8 cellular contexts compared by ENCODE assay signal in the genomic region with DNA sequence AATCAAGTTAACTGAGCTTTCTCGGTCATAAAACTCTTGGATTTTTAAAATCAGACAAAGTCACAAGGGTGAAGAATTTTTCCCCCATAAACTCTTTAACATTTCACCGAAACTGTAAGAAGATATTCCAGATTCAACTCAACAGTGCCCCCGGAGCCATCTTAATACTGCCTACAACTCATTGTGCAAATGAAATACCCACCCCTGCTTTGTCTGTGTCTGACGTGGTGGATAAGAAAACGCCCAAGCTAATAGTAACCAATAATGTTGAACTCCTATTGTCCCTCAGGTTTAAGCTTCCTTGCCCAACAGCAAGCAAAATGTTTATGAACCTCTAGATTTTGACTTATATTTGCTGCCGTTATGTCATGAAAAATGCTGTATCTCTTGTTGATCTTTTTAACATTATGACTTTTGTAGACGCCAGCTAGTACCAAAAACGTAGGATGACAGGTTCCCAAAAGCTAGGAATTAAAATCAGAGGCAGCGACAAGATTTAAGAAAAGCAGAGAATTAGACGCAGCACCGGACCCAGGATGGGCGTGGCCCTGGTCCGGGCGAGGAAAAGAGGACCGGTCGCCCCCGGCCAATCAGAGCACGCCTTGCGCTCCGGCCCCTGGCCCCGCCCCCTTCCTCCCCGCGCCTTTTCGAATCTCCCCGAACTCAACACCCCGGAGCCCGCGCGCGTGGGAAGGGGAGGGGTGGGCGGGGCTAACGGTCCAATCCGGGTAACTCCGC. TPM values are rescaled to one million over a fixed set of nuclear protein-coding genes. Genes with fewer than 3 reads are reported as not detected.
A peak's percentile ranks its signal among the peaks of the same experiment; 100 is the strongest.
DNase-seq lines count a peak whose midpoint lies in the region; ATAC-seq and TF ChIP-seq lines count a peak whose summit lies in the region.

No MANE protein-coding gene starts in this region.

- no peaks in the 10 kb centered on the region for H3K27me3 Mint-ChIP-seq in activated CD4-positive, alpha-beta T cell treated with anti-CD3 and anti-CD28 coated beads for 36 hours
- H3K27me3 Mint-ChIP-seq in chondrocyte (ENCODE audit: low read depth) = no peaks in the 10 kb centered on the region

- peak; percentile 10 for TF ChIP-seq CTCF in AG09309 (IDR thresholded peaks at IDR 0.05; ENCODE audit: control insufficient read depth, insufficient read depth, low read depth, low read length, missing control alignments)
- peak; percentile 63 for TF ChIP-seq CTCF in chondrocyte (IDR thresholded peaks at IDR 0.05)

- H3K27ac Mint-ChIP-seq in activated CD4-positive, alpha-beta T cell treated with anti-CD3 and anti-CD28 coated beads for 36 hours = peak overlapping the region; percentile 59
- H3K27ac Mint-ChIP-seq in chondrocyte (ENCODE audit: unreplicated experiment) = peak overlapping the region; percentile 92

- peak overlapping the region; percentile 46 for H3K4me3 ChIP-seq in AG09309 (ENCODE audit: control insufficient read depth, low read depth, low read length)

- peak; percentile 70 for ATAC-seq in HG03439 (IDR thresholded peaks at IDR 0.05; ENCODE audit: unreplicated experiment)
- peak; percentile 79 for ATAC-seq in activated CD4-positive, alpha-beta T cell treated with anti-CD3 and anti-CD28 coated beads for 36 hours

- H3K9me3 Mint-ChIP-seq in activated CD4-positive, alpha-beta T cell treated with anti-CD3 and anti-CD28 coated beads for 36 hours (ENCODE audit: low read depth) = no peaks in the 10 kb centered on the region
- no peaks in the 10 kb centered on the region for H3K9me3 Mint-ChIP-seq in chondrocyte (ENCODE audit: low read depth)

- CTCF ChIA-PET in activated CD4-positive, alpha-beta T cell treated with anti-CD3 and anti-CD28 coated beads for 36 hours (lab: Charles Lee) = interaction anchor here (1.2 to 15.6 kb wide), 4 partner anchors 10 to 93 kb away, joined by 5 to 257 read pairs (median 30); a partner anchor contains a TSS

- POLR2A ChIA-PET in activated CD4-positive, alpha-beta T cell treated with anti-CD3 and anti-CD28 coated beads for 36 hours (lab: Charles Lee) = interaction anchor here (0.6 to 1.3 kb wide), 8 partner anchors 8 to 99 kb away, joined by 3 to 6 read pairs (median 4); a partner anchor contains a TSS

- peaks cover 25% of the 10 kb centered on the region for H3K4me1 Mint-ChIP-seq in activated CD4-positive, alpha-beta T cell treated with anti-CD3 and anti-CD28 coated beads for 36 hours
- peaks cover 25% of the 10 kb centered on the region for H3K4me1 Mint-ChIP-seq in chondrocyte (ENCODE audit: low read depth)

- DNase-seq in AG09309 (ENCODE audit: low read depth) = peak; percentile 29
- DNase-seq in GM19238 (ENCODE audit: insufficient read length, low spot score) = peak; percentile 94
- DNase-seq in NCI-H510A treated with DMSO at 0.1 percent for 48 hours (lab: John Stamatoyannopoulos, UW) = peak; percentile 86
- peak; percentile 98 for DNase-seq in activated CD4-positive, alpha-beta T cell treated with anti-CD3 and anti-CD28 coated beads for 36 hours
- peak; percentile 96 for DNase-seq in chondrocyte (ENCODE audit: low spot score)
- peak; percentile 91 for DNase-seq in kidney tubule cell (ENCODE audit: low spot score)
- DNase-seq in stimulated activated CD4-positive, alpha-beta T cell treated with anti-CD3 and anti-CD28 coated beads, Interleukin-1b, Interleukin-23, amount 100 ng/mL, for 1 hour (ENCODE audit: low read depth in 2 of 2) = peak; percentile 73 to 90

- peak overlapping the region; percentile 84 for H3K4me3 Mint-ChIP-seq in activated CD4-positive, alpha-beta T cell treated with anti-CD3 and anti-CD28 coated beads for 36 hours
- H3K4me3 Mint-ChIP-seq in chondrocyte (ENCODE audit: unreplicated experiment) = peak overlapping the region; percentile 85

- H3K36me3 Mint-ChIP-seq in activated CD4-positive, alpha-beta T cell treated with anti-CD3 and anti-CD28 coated beads for 36 hours (ENCODE audit: low read depth) = peaks cover 43% of the 10 kb centered on the region
- peaks cover 12% of the 10 kb centered on the region for H3K36me3 Mint-ChIP-seq in chondrocyte (ENCODE audit: low read depth)

- intact Hi-C loops in activated CD4-positive, alpha-beta T cell treated with anti-CD3 and anti-CD28 coated beads for 36 hours (cut with DNase I, micrococcal nuclease) = loop anchor here (1.0 to 5.0 kb wide), 11 partner anchors 10 to 1158 kb away; a partner anchor contains a TSS

RNA-seq across cellular contexts. Expression of a gene that starts 1.1 kb away (rescaled TPM):
- total RNA-seq in activated CD4-positive, alpha-beta T cell treated with anti-CD3 and anti-CD28 coated beads for 36 hours = 100 to 1,000 TPM; 557 to 771 TPM
- total RNA-seq in chondrocyte = 111 to 156 TPM (median 152 TPM) in 3 replicates

RNA-seq across cellular contexts. Expression of a gene that starts 29.6 kb away (rescaled TPM):
- total RNA-seq in activated CD4-positive, alpha-beta T cell treated with anti-CD3 and anti-CD28 coated beads for 36 hours = 1 to 10 TPM; 3.9 to 4.4 TPM
- total RNA-seq in chondrocyte = 13.4 to 15.1 TPM (median 14.5 TPM) in 3 replicates

RNA-seq across cellular contexts. Expression of a gene that starts 45.9 kb away (rescaled TPM):
- 10 to 100 TPM in 1 of 2 experiments, 1 to 10 TPM in 1; 9.6 to 12.9 TPM for total RNA-seq in activated CD4-positive, alpha-beta T cell treated with anti-CD3 and anti-CD28 coated beads for 36 hours
- 0.80 to 2.9 TPM (median 1.2 TPM) in 3 replicates for total RNA-seq in chondrocyte

Comparison
In these comparisons a context has a peak if more than half of its experiments do, and no peak if none do; other contexts are left out.
1. Peak in every context shown above with its lines: DNase-seq, ATAC-seq and H3K4me3 ChIP-seq.
2. DNase-seq: peak in every context shown above with its lines; median percentile 98 in activated CD4-positive, alpha-beta T cell treated with anti-CD3 and anti-CD28 coated beads for 36 hours; 96 in chondrocyte; 94 in GM19238; 91 in kidney tubule cell; 86 in NCI-H510A treated with DMSO at 0.1 percent for 48 hours; 82 in stimulated activated CD4-positive, alpha-beta T cell treated with anti-CD3 and anti-CD28 coated beads, Interleukin-1b, Interleukin-23, amount 100 ng/mL, for 1 hour; 29 in AG09309.